19 cellular contexts compared by ENCODE assay signal in genomic region chr1:3799976-3800685, GRCh38. TPM values are rescaled to one million over a fixed set of nuclear protein-coding genes. Genes with fewer than 3 reads are reported as not detected.
DNase-seq lines count a peak whose midpoint lies in the region; ATAC-seq and TF ChIP-seq lines count a peak whose summit lies in the region.
"Had no signal": no experiment of that assay in that cellular context is flagged by ENCODE, and none has a peak within 500 bp of the region (broad histone marks: within the 10 kb centered on the region; RNA-seq: fewer than 3 reads in every experiment).

No MANE protein-coding gene starts in this region.

- H3K36me3 ChIP-seq in H7 (replicated peaks; ENCODE audit: control insufficient read depth, insufficient read depth, low read length) (no peaks in the 10 kb centered on the region), endodermal cell (ENCODE audit: control insufficient read depth, insufficient read depth, low read length) (no peaks in the 10 kb centered on the region), trophoblast cell (ENCODE audit: control insufficient read depth in 1 of 2, insufficient read depth in 2 of 2, low read length in 2 of 2) (no peaks in the 10 kb centered on the region), Karpas-422 (ENCODE audit: insufficient read depth, low read length) (no peaks in the 10 kb centered on the region)
- H3K36me3 ChIP-seq: ovary, thoracic aorta had no signal

- no peak overlapping the region for H2AK5ac ChIP-seq in trophoblast cell (ENCODE audit: low read length)

- no peak overlapping the region for H4K91ac ChIP-seq in trophoblast cell (ENCODE audit: low read depth, low read length)

- WGBS in endodermal cell (ENCODE audit: insufficient coverage in 1 of 2, insufficient read length in 1 of 2), 2 experiments = 86 to 92% methylated on average over 6 to 11 of the region's 11 CpGs
- WGBS in trophoblast cell (ENCODE audit: extremely low coverage, insufficient coverage, insufficient read length) = no CpG with 5 or more reads among the region's 11 CpGs

- peaks cover 18% of the 10 kb centered on the region for H3K27me3 Mint-ChIP-seq in endodermal cell (ENCODE audit: insufficient read depth)

- intact Hi-C loops in left colon (cut with DNase I, micrococcal nuclease) = no loop called here

- H3K36me3 Mint-ChIP-seq in endodermal cell (ENCODE audit: low read depth) = no peaks in the 10 kb centered on the region

- H3K27ac ChIP-seq in endodermal cell (ENCODE audit: low read depth, low read length) = peak overlapping the region; percentile 50
- no peak overlapping the region for H3K27ac ChIP-seq in trophoblast cell (ENCODE audit: low read depth, low read length)
- H3K27ac ChIP-seq in Karpas-422 (ENCODE audit: low read length) = no peak overlapping the region
- H3K27ac ChIP-seq: HL-60, ovary, thoracic aorta had no signal

- H4K12ac ChIP-seq in trophoblast cell (ENCODE audit: low read depth, low read length) = no peak overlapping the region

- H2AFZ ChIP-seq in trophoblast cell (ENCODE audit: insufficient read depth, low read length, poor library complexity) (no peak overlapping the region), Karpas-422 (ENCODE audit: low read length) (no peak overlapping the region)

- no peak overlapping the region for H2BK120ac ChIP-seq in trophoblast cell (ENCODE audit: insufficient read depth, low read length, poor library complexity)

- no peak overlapping the region for H2BK5ac ChIP-seq in trophoblast cell (ENCODE audit: low read depth, low read length, poor library complexity)

- peaks cover 5% of the 10 kb centered on the region for H3K79me1 ChIP-seq in trophoblast cell (ENCODE audit: low read length)

- no peak for ATAC-seq in left colon

- peaks cover 4% of the 10 kb centered on the region; the same call in 1 of the 2 replicates for H4K20me1 ChIP-seq in Karpas-422 (ENCODE audit: insufficient read depth, low read depth, low read length)

- no peak overlapping the region for H3K18ac ChIP-seq in trophoblast cell (ENCODE audit: low read length)

- H3K4me1 ChIP-seq in endodermal cell (ENCODE audit: control insufficient read depth, insufficient read depth, low read length) (no peaks in the 10 kb centered on the region), trophoblast cell (ENCODE audit: control insufficient read depth in 1 of 2, insufficient read depth in 2 of 2, low read length in 2 of 2) (peaks cover 6 to 7% of the 10 kb centered on the region in 2 experiments), Karpas-422 (ENCODE audit: low read length) (peaks cover 14% of the 10 kb centered on the region)

- no peak overlapping the region for H3K23ac ChIP-seq in trophoblast cell (ENCODE audit: low read length)

- no peak overlapping the region for H3K27ac Mint-ChIP-seq in endodermal cell

- H3K9ac ChIP-seq in endodermal cell (ENCODE audit: extremely low read depth, low read length, poor library complexity, severe bottlenecking) = no peak overlapping the region
- H3K9ac ChIP-seq in trophoblast cell (ENCODE audit: low read length) = no peak overlapping the region
- no peak overlapping the region for H3K9ac ChIP-seq in Karpas-422 (ENCODE audit: low read length)

- H3K4me3 Mint-ChIP-seq in endodermal cell = no peak overlapping the region

- H3K9me3 ChIP-seq in endodermal cell (ENCODE audit: control insufficient read depth, low read length) (peaks cover 11% of the 10 kb centered on the region), trophoblast cell (ENCODE audit: insufficient read depth, low read depth, low read length) (peaks cover 3% of the 10 kb centered on the region), Karpas-422 (ENCODE audit: low read length) (no peaks in the 10 kb centered on the region)
- H3K9me3 ChIP-seq: ovary, thoracic aorta had no signal

- no peak overlapping the region for H3K4me2 ChIP-seq in trophoblast cell (ENCODE audit: low read length)
- no peak overlapping the region for H3K4me2 ChIP-seq in Karpas-422 (ENCODE audit: low read depth, low read length, poor library complexity, severe bottlenecking)

- H3K4me1 Mint-ChIP-seq in endodermal cell = peaks cover 13% of the 10 kb centered on the region

- DNase-seq in H7 (peak; percentile 52), NCI-H226 (peak; percentile 16), endodermal cell (no peak), trophoblast cell (peak; percentile 29 to 31), Karpas-422 (no peak), left colon (no peak)
- DNase-seq in activated CD8-positive, alpha-beta memory T cell treated with anti-CD3 and anti-CD28 coated beads, Interleukin-2, amount 50 U/mL, for 4 hours = no peak
- DNase-seq: activated CD4-positive, alpha-beta T cell treated with anti-CD3 and anti-CD28 coated beads for 1 hour; activated gamma-delta T cell treated with Interleukin-2 at 50 U/mL for 16 hours; NCI-H1048; ovary; SIG-M5; stimulated activated CD4-positive, alpha-beta T cell treated with anti-CD3 and anti-CD28 coated beads, Interleukin-2, amount 100 ng/mL, for 48 hours; T1000 had no signal

- no peak for TF ChIP-seq CTCF in endodermal cell (conservative IDR thresholded peaks at IDR 0.05)

- H3K79me2 ChIP-seq in trophoblast cell (ENCODE audit: control insufficient read depth, insufficient read depth, low read length, poor library complexity) (peaks cover 5% of the 10 kb centered on the region), Karpas-422 (ENCODE audit: low read length) (peaks cover 16% of the 10 kb centered on the region)

- no peak overlapping the region for H2BK12ac ChIP-seq in trophoblast cell (ENCODE audit: low read length)

- H3K4ac ChIP-seq in trophoblast cell (ENCODE audit: low read depth, low read length) = no peak overlapping the region

- H4K8ac ChIP-seq in trophoblast cell (ENCODE audit: low read depth, low read length) = no peak overlapping the region

- no peaks in the 10 kb centered on the region for H3K9me2 ChIP-seq in Karpas-422 (replicated peaks; ENCODE audit: insufficient read depth, low read length)

- no peak overlapping the region for H3K14ac ChIP-seq in trophoblast cell (ENCODE audit: low read length)

- H3K27me3 ChIP-seq in H7 (ENCODE audit: control insufficient read depth, insufficient read depth, low read length) (no peaks in the 10 kb centered on the region), endodermal cell (ENCODE audit: control insufficient read depth, insufficient read depth, low read length, poor library complexity, severe bottlenecking) (no peaks in the 10 kb centered on the region), trophoblast cell (ENCODE audit: insufficient read depth, low read length) (no peaks in the 10 kb centered on the region), Karpas-422 (ENCODE audit: low read length) (0 out of 2 replicates have a peak, but pooled peaks cover 3% of the 10 kb centered on the region)
- H3K27me3 ChIP-seq: ovary had no signal

- H3K9me3 Mint-ChIP-seq in endodermal cell = peaks cover 26% of the 10 kb centered on the region

- no peak overlapping the region for H3K4me3 ChIP-seq in H7 (ENCODE audit: insufficient read depth, low read depth, low read length)
- H3K4me3 ChIP-seq in endodermal cell (ENCODE audit: low read length) = no peak overlapping the region
- H3K4me3 ChIP-seq in trophoblast cell (ENCODE audit: low read depth, low read length) = no peak overlapping the region
- H3K4me3 ChIP-seq in Karpas-422 (ENCODE audit: low read length) = no peak overlapping the region
- H3K4me3 ChIP-seq: ovary, thoracic aorta had no signal

RNA-seq across cellular contexts. Expression of gene LRRC47, which starts 3.8 kb away (rescaled TPM):
- total RNA-seq in H7 (2014; rRNA removed; shearing (Covaris generic)) = 113 and 130 TPM in 2 replicates
- total RNA-seq in endodermal cell (10 to 100 TPM; 49.9 to 59.7 TPM), left colon (10 to 100 TPM; 35.1 to 41.5 TPM)
- 33.6 TPM for polyA plus RNA-seq in endodermal cell (2013, experiment 1 of 2)
- 31.0 TPM for polyA plus RNA-seq in endodermal cell (2013, experiment 2 of 2)
- 19.3 and 19.6 TPM in 2 replicates for polyA plus RNA-seq in trophoblast cell (2013)
- 10.2 and 29.1 TPM in 2 replicates for total RNA-seq in Karpas-422 (2014; rRNA removed; shearing (Covaris generic); ENCODE audit: low replicate concordance)

RNA-seq across cellular contexts. Expression of gene SMIM1, which starts 27.6 kb away (rescaled TPM):
- 5.0 and 6.5 TPM in 2 replicates for total RNA-seq in H7 (2014; rRNA removed; shearing (Covaris generic))
- total RNA-seq in endodermal cell (10 to 100 TPM; 11.1 to 15.0 TPM), left colon (1 to 10 TPM; 1.8 to 4.6 TPM)
- 8.3 TPM for polyA plus RNA-seq in endodermal cell (2013, experiment 1 of 2)
- polyA plus RNA-seq in endodermal cell (2013, experiment 2 of 2) = 6.1 TPM
- 4.1 TPM in 2 replicates for polyA plus RNA-seq in trophoblast cell (2013)
- total RNA-seq in Karpas-422 (2014; rRNA removed; shearing (Covaris generic); ENCODE audit: low replicate concordance) = 0.87 TPM in 1 of 2 replicates, not detected in the other

RNA-seq across cellular contexts. Expression of gene CCDC27, which starts 47.9 kb away (rescaled TPM):
- total RNA-seq in H7 (2014; rRNA removed; shearing (Covaris generic)) = 0.04 and 0.07 TPM in 2 replicates
- total RNA-seq in endodermal cell (not detected), left colon (not detected)
- polyA plus RNA-seq in endodermal cell (2013, experiment 1 of 2) = not detected
- polyA plus RNA-seq in endodermal cell (2013, experiment 2 of 2) = not detected
- not detected in 2 replicates for polyA plus RNA-seq in trophoblast cell (2013)
- not detected in 2 replicates for total RNA-seq in Karpas-422 (2014; rRNA removed; shearing (Covaris generic); ENCODE audit: low replicate concordance)
- total RNA-seq: aorta, mucosa of gallbladder, ovary, thoracic aorta had no signal
- polyA plus RNA-seq: aorta, BJ had no signal

RNA-seq across cellular contexts. Expression of gene CEP104, which starts 56.9 kb away (rescaled TPM):
- 22.8 and 35.8 TPM in 2 replicates for total RNA-seq in H7 (2014; rRNA removed; shearing (Covaris generic))
- total RNA-seq in endodermal cell = 10 to 100 TPM; 34.2 to 47.5 TPM
- polyA plus RNA-seq in endodermal cell (2013, experiment 1 of 2) = 24.2 TPM
- polyA plus RNA-seq in endodermal cell (2013, experiment 2 of 2) = 18.7 TPM
- 20.4 and 22.4 TPM in 2 replicates for polyA plus RNA-seq in trophoblast cell (2013)
- total RNA-seq in Karpas-422 (2014; rRNA removed; shearing (Covaris generic); ENCODE audit: low replicate concordance) = 19.9 and 90.0 TPM in 2 replicates
- total RNA-seq in left colon = 10 to 100 TPM; 43.5 to 45.6 TPM

RNA-seq across cellular contexts. Expression of gene DFFB, which starts 57.1 kb away (rescaled TPM):
- total RNA-seq in H7 (2014; rRNA removed; shearing (Covaris generic)) = 12.1 and 14.1 TPM in 2 replicates
- total RNA-seq in endodermal cell (1 to 10 TPM; 7.2 to 7.6 TPM), left colon (1 to 10 TPM; 6.2 to 9.6 TPM)
- 6.5 TPM for polyA plus RNA-seq in endodermal cell (2013, experiment 1 of 2)
- 6.5 TPM for polyA plus RNA-seq in endodermal cell (2013, experiment 2 of 2)
- 3.7 and 4.2 TPM in 2 replicates for polyA plus RNA-seq in trophoblast cell (2013)
- total RNA-seq in Karpas-422 (2014; rRNA removed; shearing (Covaris generic); ENCODE audit: low replicate concordance) = 11.9 and 15.2 TPM in 2 replicates

Comparison
In these comparisons a context has a peak if more than half of its experiments do, and no peak if none do; other contexts are left out.
1. DNase-seq: peak in H7 (single experiment), NCI-H226 (single experiment) and trophoblast cell (2 of 2); none in endodermal cell (single experiment), Karpas-422 (single experiment), left colon (0 of 2) and activated CD8-positive, alpha-beta memory T cell treated with anti-CD3 and anti-CD28 coated beads, Interleukin-2, amount 50 U/mL, for 4 hours (single experiment).